In the genomic region with DNA sequence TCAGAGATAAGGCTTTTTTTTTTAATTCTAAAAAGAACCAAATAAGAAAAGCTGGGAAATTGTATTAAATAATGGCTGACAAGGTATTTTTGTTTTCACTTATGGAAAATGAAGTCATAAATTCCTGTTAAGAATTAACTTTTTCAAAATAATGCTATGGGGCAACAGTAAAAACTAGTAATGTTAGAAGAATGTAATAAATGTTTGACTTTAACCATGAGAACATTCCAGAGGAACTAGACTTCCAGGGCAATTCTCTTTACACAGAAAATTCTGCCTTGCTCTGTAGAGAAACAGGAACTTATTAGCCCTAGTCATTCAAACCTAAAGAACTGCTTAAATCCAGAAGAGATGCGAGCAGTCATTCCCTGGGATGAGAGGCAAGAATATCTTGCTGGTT, we compare ENCODE assay signal across 1 cellular context.
TF ChIP-seq lines count a peak whose summit lies in the region.

No MANE protein-coding gene starts in this region.

TF ChIP-seq in WTC11, 78 proteins besides CTCF, POLR2A, EP300 and RAD21 (continued from another document):
- TF ChIP-seq, protein P1, sequence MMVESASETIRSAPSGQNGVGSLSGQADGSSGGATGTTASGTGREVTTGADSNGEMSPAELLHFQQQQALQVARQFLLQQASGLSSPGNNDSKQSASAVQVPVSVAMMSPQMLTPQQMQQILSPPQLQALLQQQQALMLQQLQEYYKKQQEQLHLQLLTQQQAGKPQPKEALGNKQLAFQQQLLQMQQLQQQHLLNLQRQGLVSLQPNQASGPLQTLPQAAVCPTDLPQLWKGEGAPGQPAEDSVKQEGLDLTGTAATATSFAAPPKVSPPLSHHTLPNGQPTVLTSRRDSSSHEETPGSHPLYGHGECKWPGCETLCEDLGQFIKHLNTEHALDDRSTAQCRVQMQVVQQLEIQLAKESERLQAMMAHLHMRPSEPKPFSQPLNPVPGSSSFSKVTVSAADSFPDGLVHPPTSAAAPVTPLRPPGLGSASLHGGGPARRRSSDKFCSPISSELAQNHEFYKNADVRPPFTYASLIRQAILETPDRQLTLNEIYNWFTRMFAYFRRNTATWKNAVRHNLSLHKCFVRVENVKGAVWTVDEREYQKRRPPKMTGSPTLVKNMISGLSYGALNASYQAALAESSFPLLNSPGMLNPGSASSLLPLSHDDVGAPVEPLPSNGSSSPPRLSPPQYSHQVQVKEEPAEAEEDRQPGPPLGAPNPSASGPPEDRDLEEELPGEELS (CRISPR knock-in tag; IDR thresholded peaks at IDR 0.05), result no peak
- TF ChIP-seq FOXP1 (CRISPR knock-in tag; IDR thresholded peaks at IDR 0.05; ENCODE audit: borderline replicate concordance) (no peak), TCF7 (CRISPR knock-in tag; IDR thresholded peaks at IDR 0.05; ENCODE audit: low read depth) (no peak), NFATC4 (CRISPR knock-in tag; IDR thresholded peaks at IDR 0.05) (no peak), NR1H2 (CRISPR knock-in tag; IDR thresholded peaks at IDR 0.05) (no peak), RELA (CRISPR knock-in tag; IDR thresholded peaks at IDR 0.05; ENCODE audit: borderline replicate concordance) (no peak)
- TF ChIP-seq, protein P2, sequence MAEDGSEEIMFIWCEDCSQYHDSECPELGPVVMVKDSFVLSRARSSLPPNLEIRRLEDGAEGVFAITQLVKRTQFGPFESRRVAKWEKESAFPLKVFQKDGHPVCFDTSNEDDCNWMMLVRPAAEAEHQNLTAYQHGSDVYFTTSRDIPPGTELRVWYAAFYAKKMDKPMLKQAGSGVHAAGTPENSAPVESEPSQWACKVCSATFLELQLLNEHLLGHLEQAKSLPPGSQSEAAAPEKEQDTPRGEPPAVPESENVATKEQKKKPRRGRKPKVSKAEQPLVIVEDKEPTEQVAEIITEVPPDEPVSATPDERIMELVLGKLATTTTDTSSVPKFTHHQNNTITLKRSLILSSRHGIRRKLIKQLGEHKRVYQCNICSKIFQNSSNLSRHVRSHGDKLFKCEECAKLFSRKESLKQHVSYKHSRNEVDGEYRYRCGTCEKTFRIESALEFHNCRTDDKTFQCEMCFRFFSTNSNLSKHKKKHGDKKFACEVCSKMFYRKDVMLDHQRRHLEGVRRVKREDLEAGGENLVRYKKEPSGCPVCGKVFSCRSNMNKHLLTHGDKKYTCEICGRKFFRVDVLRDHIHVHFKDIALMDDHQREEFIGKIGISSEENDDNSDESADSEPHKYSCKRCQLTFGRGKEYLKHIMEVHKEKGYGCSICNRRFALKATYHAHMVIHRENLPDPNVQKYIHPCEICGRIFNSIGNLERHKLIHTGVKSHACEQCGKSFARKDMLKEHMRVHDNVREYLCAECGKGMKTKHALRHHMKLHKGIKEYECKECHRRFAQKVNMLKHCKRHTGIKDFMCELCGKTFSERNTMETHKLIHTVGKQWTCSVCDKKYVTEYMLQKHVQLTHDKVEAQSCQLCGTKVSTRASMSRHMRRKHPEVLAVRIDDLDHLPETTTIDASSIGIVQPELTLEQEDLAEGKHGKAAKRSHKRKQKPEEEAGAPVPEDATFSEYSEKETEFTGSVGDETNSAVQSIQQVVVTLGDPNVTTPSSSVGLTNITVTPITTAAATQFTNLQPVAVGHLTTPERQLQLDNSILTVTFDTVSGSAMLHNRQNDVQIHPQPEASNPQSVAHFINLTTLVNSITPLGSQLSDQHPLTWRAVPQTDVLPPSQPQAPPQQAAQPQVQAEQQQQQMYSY (CRISPR knock-in tag; IDR thresholded peaks at IDR 0.05), result no peak
- TF ChIP-seq, protein P3, sequence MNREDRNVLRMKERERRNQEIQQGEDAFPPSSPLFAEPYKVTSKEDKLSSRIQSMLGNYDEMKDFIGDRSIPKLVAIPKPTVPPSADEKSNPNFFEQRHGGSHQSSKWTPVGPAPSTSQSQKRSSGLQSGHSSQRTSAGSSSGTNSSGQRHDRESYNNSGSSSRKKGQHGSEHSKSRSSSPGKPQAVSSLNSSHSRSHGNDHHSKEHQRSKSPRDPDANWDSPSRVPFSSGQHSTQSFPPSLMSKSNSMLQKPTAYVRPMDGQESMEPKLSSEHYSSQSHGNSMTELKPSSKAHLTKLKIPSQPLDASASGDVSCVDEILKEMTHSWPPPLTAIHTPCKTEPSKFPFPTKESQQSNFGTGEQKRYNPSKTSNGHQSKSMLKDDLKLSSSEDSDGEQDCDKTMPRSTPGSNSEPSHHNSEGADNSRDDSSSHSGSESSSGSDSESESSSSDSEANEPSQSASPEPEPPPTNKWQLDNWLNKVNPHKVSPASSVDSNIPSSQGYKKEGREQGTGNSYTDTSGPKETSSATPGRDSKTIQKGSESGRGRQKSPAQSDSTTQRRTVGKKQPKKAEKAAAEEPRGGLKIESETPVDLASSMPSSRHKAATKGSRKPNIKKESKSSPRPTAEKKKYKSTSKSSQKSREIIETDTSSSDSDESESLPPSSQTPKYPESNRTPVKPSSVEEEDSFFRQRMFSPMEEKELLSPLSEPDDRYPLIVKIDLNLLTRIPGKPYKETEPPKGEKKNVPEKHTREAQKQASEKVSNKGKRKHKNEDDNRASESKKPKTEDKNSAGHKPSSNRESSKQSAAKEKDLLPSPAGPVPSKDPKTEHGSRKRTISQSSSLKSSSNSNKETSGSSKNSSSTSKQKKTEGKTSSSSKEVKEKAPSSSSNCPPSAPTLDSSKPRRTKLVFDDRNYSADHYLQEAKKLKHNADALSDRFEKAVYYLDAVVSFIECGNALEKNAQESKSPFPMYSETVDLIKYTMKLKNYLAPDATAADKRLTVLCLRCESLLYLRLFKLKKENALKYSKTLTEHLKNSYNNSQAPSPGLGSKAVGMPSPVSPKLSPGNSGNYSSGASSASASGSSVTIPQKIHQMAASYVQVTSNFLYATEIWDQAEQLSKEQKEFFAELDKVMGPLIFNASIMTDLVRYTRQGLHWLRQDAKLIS (CRISPR knock-in tag; IDR thresholded peaks at IDR 0.05; ENCODE audit: borderline replicate concordance), result no peak
